1 cellular context compared by ENCODE assay signal in the genomic region with DNA sequence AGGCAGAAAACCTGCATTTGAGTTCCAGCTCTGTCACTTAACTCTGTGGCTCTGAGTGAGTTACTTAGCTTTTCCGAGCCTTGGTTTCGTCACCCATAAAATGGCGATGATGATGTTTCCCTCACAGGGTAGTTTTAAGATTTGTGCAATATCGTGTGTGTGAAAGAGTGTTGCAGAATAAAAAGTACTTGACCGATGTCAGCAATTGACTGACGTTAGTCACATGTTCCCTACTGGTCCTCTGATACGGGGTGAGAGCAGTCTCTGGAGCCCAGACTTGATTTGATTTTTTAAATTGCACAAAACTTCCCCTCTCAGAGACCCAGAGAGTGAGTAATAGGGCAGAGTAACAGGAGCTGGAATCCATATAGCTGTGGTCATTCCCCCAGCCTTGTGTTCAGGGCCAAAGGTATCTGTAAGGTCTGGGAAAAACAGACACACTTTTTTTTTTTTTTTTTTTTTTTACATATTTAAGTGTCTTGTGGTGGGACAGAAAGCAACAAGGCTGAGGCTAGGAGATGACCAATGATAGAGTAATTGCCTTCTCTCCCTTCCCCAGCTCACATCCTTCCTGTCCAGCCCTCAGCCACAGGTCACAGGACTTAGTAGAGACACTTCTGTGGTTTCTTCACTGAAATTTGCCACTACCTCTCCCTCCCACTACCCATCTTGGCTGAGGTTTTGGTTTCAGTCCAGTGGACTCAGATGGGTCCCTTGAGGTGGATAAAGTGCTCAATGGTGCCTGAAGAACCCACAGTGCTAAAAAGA.
TF ChIP-seq lines count a peak whose summit lies in the region.

No MANE protein-coding gene starts in this region.

TF ChIP-seq in liver, 16 proteins besides CTCF, POLR2A, EP300 and RAD21:
- TF ChIP-seq, protein P1, sequence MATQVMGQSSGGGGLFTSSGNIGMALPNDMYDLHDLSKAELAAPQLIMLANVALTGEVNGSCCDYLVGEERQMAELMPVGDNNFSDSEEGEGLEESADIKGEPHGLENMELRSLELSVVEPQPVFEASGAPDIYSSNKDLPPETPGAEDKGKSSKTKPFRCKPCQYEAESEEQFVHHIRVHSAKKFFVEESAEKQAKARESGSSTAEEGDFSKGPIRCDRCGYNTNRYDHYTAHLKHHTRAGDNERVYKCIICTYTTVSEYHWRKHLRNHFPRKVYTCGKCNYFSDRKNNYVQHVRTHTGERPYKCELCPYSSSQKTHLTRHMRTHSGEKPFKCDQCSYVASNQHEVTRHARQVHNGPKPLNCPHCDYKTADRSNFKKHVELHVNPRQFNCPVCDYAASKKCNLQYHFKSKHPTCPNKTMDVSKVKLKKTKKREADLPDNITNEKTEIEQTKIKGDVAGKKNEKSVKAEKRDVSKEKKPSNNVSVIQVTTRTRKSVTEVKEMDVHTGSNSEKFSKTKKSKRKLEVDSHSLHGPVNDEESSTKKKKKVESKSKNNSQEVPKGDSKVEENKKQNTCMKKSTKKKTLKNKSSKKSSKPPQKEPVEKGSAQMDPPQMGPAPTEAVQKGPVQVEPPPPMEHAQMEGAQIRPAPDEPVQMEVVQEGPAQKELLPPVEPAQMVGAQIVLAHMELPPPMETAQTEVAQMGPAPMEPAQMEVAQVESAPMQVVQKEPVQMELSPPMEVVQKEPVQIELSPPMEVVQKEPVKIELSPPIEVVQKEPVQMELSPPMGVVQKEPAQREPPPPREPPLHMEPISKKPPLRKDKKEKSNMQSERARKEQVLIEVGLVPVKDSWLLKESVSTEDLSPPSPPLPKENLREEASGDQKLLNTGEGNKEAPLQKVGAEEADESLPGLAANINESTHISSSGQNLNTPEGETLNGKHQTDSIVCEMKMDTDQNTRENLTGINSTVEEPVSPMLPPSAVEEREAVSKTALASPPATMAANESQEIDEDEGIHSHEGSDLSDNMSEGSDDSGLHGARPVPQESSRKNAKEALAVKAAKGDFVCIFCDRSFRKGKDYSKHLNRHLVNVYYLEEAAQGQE (IDR thresholded peaks at IDR 0.05) = peak; percentile 16
- TF ChIP-seq, protein P2, sequence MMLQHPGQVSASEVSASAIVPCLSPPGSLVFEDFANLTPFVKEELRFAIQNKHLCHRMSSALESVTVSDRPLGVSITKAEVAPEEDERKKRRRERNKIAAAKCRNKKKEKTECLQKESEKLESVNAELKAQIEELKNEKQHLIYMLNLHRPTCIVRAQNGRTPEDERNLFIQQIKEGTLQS (IDR thresholded peaks at IDR 0.05) = peak; percentile 85
- TF ChIP-seq FOXA1 (IDR thresholded peaks at IDR 0.05) = no peak
- TF ChIP-seq, protein P3, sequence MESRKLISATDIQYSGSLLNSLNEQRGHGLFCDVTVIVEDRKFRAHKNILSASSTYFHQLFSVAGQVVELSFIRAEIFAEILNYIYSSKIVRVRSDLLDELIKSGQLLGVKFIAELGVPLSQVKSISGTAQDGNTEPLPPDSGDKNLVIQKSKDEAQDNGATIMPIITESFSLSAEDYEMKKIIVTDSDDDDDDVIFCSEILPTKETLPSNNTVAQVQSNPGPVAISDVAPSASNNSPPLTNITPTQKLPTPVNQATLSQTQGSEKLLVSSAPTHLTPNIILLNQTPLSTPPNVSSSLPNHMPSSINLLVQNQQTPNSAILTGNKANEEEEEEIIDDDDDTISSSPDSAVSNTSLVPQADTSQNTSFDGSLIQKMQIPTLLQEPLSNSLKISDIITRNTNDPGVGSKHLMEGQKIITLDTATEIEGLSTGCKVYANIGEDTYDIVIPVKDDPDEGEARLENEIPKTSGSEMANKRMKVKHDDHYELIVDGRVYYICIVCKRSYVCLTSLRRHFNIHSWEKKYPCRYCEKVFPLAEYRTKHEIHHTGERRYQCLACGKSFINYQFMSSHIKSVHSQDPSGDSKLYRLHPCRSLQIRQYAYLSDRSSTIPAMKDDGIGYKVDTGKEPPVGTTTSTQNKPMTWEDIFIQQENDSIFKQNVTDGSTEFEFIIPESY (IDR thresholded peaks at IDR 0.05) = peak; percentile 80
- TF ChIP-seq FOXA2 (IDR thresholded peaks at IDR 0.05) = no peak
- TF ChIP-seq HNF4A (conservative IDR thresholded peaks at IDR 0.05) = peak; percentile 48 to 65
- peak; percentile 95 for TF ChIP-seq YY1 (IDR thresholded peaks at IDR 0.05)
- peak; percentile 65 for TF ChIP-seq TAF1 (conservative IDR thresholded peaks at IDR 0.05)
- peak in 1 of 2 donors; percentile 33 for TF ChIP-seq EGR1 (IDR thresholded peaks at IDR 0.05; ENCODE audit: low read depth in 2 of 2)
- TF ChIP-seq RXRA (IDR thresholded peaks at IDR 0.05) = peak; percentile 57 to 88
- TF ChIP-seq NR2F2 (IDR thresholded peaks at IDR 0.05) = no peak
- peak; percentile 18 for TF ChIP-seq HNF4G (IDR thresholded peaks at IDR 0.05)
- peak in 1 of 2 donors; percentile 49 for TF ChIP-seq JUND (IDR thresholded peaks at IDR 0.05)
- TF ChIP-seq MAX (IDR thresholded peaks at IDR 0.05) = peak; percentile 71
- peak in 1 of 2 donors; percentile 37 for TF ChIP-seq GABPA (IDR thresholded peaks at IDR 0.05 in 1 of 2, conservative IDR thresholded peaks at IDR 0.05 in 1 of 2)
- TF ChIP-seq SP1 (IDR thresholded peaks at IDR 0.05) = peak; percentile 67
